ENCODE assay signal across 8 cellular contexts in genomic region chrX:81120936-81121351, GRCh38.
A peak's percentile ranks its signal among the peaks of the same experiment; 100 is the strongest.
DNase-seq lines count a peak whose midpoint lies in the region; ATAC-seq and TF ChIP-seq lines count a peak whose summit lies in the region.

No MANE protein-coding gene starts in this region.

- H3K4me1 Mint-ChIP-seq in activated T-helper 2 cell treated with anti-CD3 and anti-CD28 coated beads, Interferon-gamma antibody, Interleukin-2, Interleukin-4, amounts not matched to agents 10 μg/mL and 5 μg/mL and 100 μg/mL, durations not matched to agents 14 hours and 24 hours and 36 hours (ENCODE audit: low read depth), result peaks cover 17% of the 10 kb centered on the region

- no peak overlapping the region for H4K8ac ChIP-seq in neuronal stem cell (ENCODE audit: low read depth, low read length)

- no peak overlapping the region for H3K14ac ChIP-seq in neuronal stem cell (ENCODE audit: low read length)

- H3K79me1 ChIP-seq in neuronal stem cell (ENCODE audit: low read depth, low read length), result no peaks in the 10 kb centered on the region

- H3K27me3 ChIP-seq in neuronal stem cell (ENCODE audit: control insufficient read depth in 3 of 3, insufficient read depth in 3 of 3, low read depth in 1 of 3, low read length in 3 of 3) (peaks cover 0 to 29% (median 0%) of the 10 kb centered on the region in 3 experiments), vagina (no peaks in the 10 kb centered on the region)

- peaks cover 12% of the 10 kb centered on the region for H3K27me3 Mint-ChIP-seq in activated T-helper 2 cell treated with anti-CD3 and anti-CD28 coated beads, Interferon-gamma antibody, Interleukin-2, Interleukin-4, amounts not matched to agents 10 μg/mL and 5 μg/mL and 100 μg/mL, durations not matched to agents 14 hours and 24 hours and 36 hours (ENCODE audit: low read depth)

- H3K23ac ChIP-seq in neuronal stem cell (ENCODE audit: low read depth, low read length, poor library complexity), result no peak overlapping the region

- peak overlapping the region; percentile 71 for H3K18ac ChIP-seq in neuronal stem cell (ENCODE audit: low read length)

- H3K4me3 ChIP-seq in AG09309 (ENCODE audit: control insufficient read depth, low read depth, low read length), result peak overlapping the region; percentile 47
- peak overlapping the region; percentile 56 to 87 for H3K4me3 ChIP-seq in neuronal stem cell (ENCODE audit: low read length in 2 of 2)
- H3K4me3 ChIP-seq in vagina, result peak overlapping the region; percentile 36 to 42

- peak; percentile 58 for ATAC-seq in GM18505 (IDR thresholded peaks at IDR 0.05; ENCODE audit: unreplicated experiment)
- peak; percentile 59 for ATAC-seq in HG02981 (IDR thresholded peaks at IDR 0.05; ENCODE audit: unreplicated experiment)

- peak overlapping the region; percentile 90 for H3K27ac Mint-ChIP-seq in activated T-helper 2 cell treated with anti-CD3 and anti-CD28 coated beads, Interferon-gamma antibody, Interleukin-2, Interleukin-4, amounts not matched to agents 10 μg/mL and 5 μg/mL and 100 μg/mL, durations not matched to agents 14 hours and 24 hours and 36 hours

- peak overlapping the region; percentile 82 for H2AFZ ChIP-seq in neuronal stem cell (ENCODE audit: low read length)

- no peaks in the 10 kb centered on the region for H3K9me3 Mint-ChIP-seq in activated T-helper 2 cell treated with anti-CD3 and anti-CD28 coated beads, Interferon-gamma antibody, Interleukin-2, Interleukin-4, amounts not matched to agents 10 μg/mL and 5 μg/mL and 100 μg/mL, durations not matched to agents 14 hours and 24 hours and 36 hours

- no peaks in the 10 kb centered on the region for H3K36me3 ChIP-seq in neuronal stem cell (replicated peaks in 1 of 2; ENCODE audit: control insufficient read depth in 2 of 2, insufficient read depth in 2 of 2, low read length in 2 of 2)
- no peaks in the 10 kb centered on the region for H3K36me3 ChIP-seq in vagina

- peak overlapping the region; percentile 33 for H3K4me2 ChIP-seq in neuronal stem cell (ENCODE audit: insufficient read depth, low read length, poor library complexity, severe bottlenecking)

- no peak overlapping the region for H2BK120ac ChIP-seq in neuronal stem cell (ENCODE audit: low read depth, low read length)

- H2BK15ac ChIP-seq in neuronal stem cell (ENCODE audit: low read length), result no peak overlapping the region

- H4K91ac ChIP-seq in neuronal stem cell (ENCODE audit: low read depth, low read length, poor library complexity), result no peak overlapping the region

- intact Hi-C loops in activated T-helper 2 cell treated with anti-CD3 and anti-CD28 coated beads, Interferon-gamma antibody, Interleukin-2, Interleukin-4, amounts not matched to agents 10 μg/mL and 5 μg/mL and 100 μg/mL, durations not matched to agents 14 hours and 24 hours and 36 hours (cut with micrococcal nuclease), result loop anchor here (1.0 kb wide), 1 partner anchor 80 kb away; the partner anchor contains the start of gene HMGN5
- intact Hi-C loops in vagina (cut with DNase I), result no loop called here

- DNase-seq in AG09309 (ENCODE audit: low read depth) (no peak), NCI-H446 (lab: John Stamatoyannopoulos, UW) (peak; percentile 4 to 54), germinal center (ENCODE audit: low spot score) (peak; percentile 3), neuronal stem cell (ENCODE audit: low spot score) (peak; percentile 59), vagina (ENCODE audit: extremely low spot score in 2 of 2) (no peak)
- peak; percentile 12 for DNase-seq in activated T-helper 2 cell treated with anti-CD3 and anti-CD28 coated beads, Interferon-gamma antibody, Interleukin-2, Interleukin-4, amounts not matched to agents 10 μg/mL and 5 μg/mL and 100 μg/mL, durations not matched to agents 14 hours and 24 hours and 36 hours (ENCODE audit: low spot score)

- H2BK5ac ChIP-seq in neuronal stem cell (ENCODE audit: low read length), result no peak overlapping the region

- no peak overlapping the region for H2BK12ac ChIP-seq in neuronal stem cell (ENCODE audit: low read length)

- H3K4me1 ChIP-seq in neuronal stem cell (ENCODE audit: control insufficient read depth in 2 of 2, insufficient read depth in 1 of 2, low read depth in 1 of 2, low read length in 2 of 2) (no peaks in the 10 kb centered on the region), vagina (no peaks in the 10 kb centered on the region)

- H3K4ac ChIP-seq in neuronal stem cell (ENCODE audit: low read length), result no peak overlapping the region

- TF ChIP-seq CTCF in AG09309 (IDR thresholded peaks at IDR 0.05; ENCODE audit: control insufficient read depth, insufficient read depth, low read depth, low read length, missing control alignments) (peak; percentile 63), vagina (IDR thresholded peaks at IDR 0.05) (peak in 2 of 3 experiments; percentile 6 to 10)

- H3K9me3 ChIP-seq in neuronal stem cell (replicated peaks in 1 of 2; ENCODE audit: control insufficient read depth in 2 of 2, insufficient read depth in 1 of 2, low read depth in 1 of 2, low read length in 2 of 2), result no peaks in the 10 kb centered on the region
- H3K9me3 ChIP-seq in vagina, result no peaks in the 10 kb centered on the region

- no peak overlapping the region for H2AK5ac ChIP-seq in neuronal stem cell (ENCODE audit: low read depth, low read length)

- H3K4me3 Mint-ChIP-seq in activated T-helper 2 cell treated with anti-CD3 and anti-CD28 coated beads, Interferon-gamma antibody, Interleukin-2, Interleukin-4, amounts not matched to agents 10 μg/mL and 5 μg/mL and 100 μg/mL, durations not matched to agents 14 hours and 24 hours and 36 hours (ENCODE audit: low read depth), result peak overlapping the region; percentile 94

- H3K36me3 Mint-ChIP-seq in activated T-helper 2 cell treated with anti-CD3 and anti-CD28 coated beads, Interferon-gamma antibody, Interleukin-2, Interleukin-4, amounts not matched to agents 10 μg/mL and 5 μg/mL and 100 μg/mL, durations not matched to agents 14 hours and 24 hours and 36 hours (ENCODE audit: low read depth), result no peaks in the 10 kb centered on the region

- TF ChIP-seq POLR2A in GM18505 (IDR thresholded peaks at IDR 0.05; ENCODE audit: borderline replicate concordance, extremely low read depth, insufficient read depth, insufficient read length) (no peak), vagina (IDR thresholded peaks at IDR 0.05) (no peak)

- H3K9ac ChIP-seq in neuronal stem cell (ENCODE audit: low read depth, low read length, poor library complexity), result no peak overlapping the region

- H3K27ac ChIP-seq in neuronal stem cell (replicated peaks; ENCODE audit: low read length) (peak overlapping the region; percentile 82), vagina (peak overlapping the region; percentile 30)

- no CpG with 5 or more reads among the region's 12 CpGs for whole genome bisulfite sequencing in neuronal stem cell (ENCODE audit: extremely low coverage in 2 of 2, insufficient read length in 2 of 2, insufficient replicate concordance in 1 of 2), 2 donors

Comparison
In these comparisons a context has a peak if more than half of its experiments do, and no peak if none do; other contexts are left out.
1. DNase-seq: peak in NCI-H446 (2 of 2), activated T-helper 2 cell treated with anti-CD3 and anti-CD28 coated beads, Interferon-gamma antibody, Interleukin-2, Interleukin-4, amounts not matched to agents 10 μg/mL and 5 μg/mL and 100 μg/mL, durations not matched to agents 14 hours and 24 hours and 36 hours (single experiment), germinal center (single experiment) and neuronal stem cell (single experiment); none in AG09309 (single experiment) and vagina (0 of 2).
2. Peak in every context shown above with its lines, with median percentiles within 50 percentile points of each other: H3K4me3 ChIP-seq.